26 cellular contexts compared by ENCODE assay signal in the genomic region with DNA sequence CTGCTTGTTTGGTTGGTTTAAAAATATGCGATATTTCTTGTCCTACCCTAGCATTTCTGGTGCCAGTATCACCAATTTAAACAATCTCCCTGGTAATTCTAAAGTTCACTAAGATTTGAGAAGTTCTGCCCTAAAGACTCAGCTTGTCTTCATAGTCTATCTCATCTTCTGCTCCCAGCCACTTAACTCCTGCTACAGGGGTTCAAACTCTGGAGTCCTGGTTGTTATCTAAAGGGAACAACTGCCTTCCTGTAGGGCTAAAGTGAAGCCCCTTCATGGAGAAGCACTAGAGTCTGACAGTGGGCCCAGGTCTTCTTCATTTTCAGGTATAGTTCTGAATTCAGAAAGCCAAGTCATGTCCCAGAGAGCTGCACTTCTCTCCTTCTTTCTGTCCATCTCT.
"Had no signal": no experiment of that assay in that cellular context is flagged by ENCODE, and none has a peak within 500 bp of the region (broad histone marks: within the 10 kb centered on the region; RNA-seq: fewer than 3 reads in every experiment).

No MANE protein-coding gene starts in this region.

- H3K4me3 ChIP-seq: lower lobe of right lung, pancreas, prostate gland, skin epidermis, suprapubic skin, thoracic aorta, tibial artery, upper lobe of right lung had no signal

- H3K36me3 ChIP-seq: lower lobe of right lung, pancreas, prostate gland, suprapubic skin, thoracic aorta, tibial artery, upper lobe of right lung had no signal

- ATAC-seq: left cardiac atrium; left lobe of liver; lower lobe of right lung; naive thymus-derived CD8-positive, alpha-beta T cell; pancreas; right cardiac atrium; sciatic nerve; stimulated activated effector memory CD8-positive, alpha-beta T cell treated with anti-CD3 and anti-CD28 coated beads, Interleukin-12 subunit alpha, Interleukin-12 subunit beta, amount 100 ng/mL, for 72 hours; upper lobe of right lung had no signal

- DNase-seq: hippocampal formation; kidney glomerular epithelial cell; left cardiac atrium; lower lobe of right lung; mammary epithelial cell; mesenchymal stem cell; naive thymus-derived CD8-positive, alpha-beta T cell; nucleus accumbens; pancreas; posterior cingulate gyrus; retina; right cardiac atrium; stimulated activated CD4-positive, alpha-beta T cell treated with anti-CD3 and anti-CD28 coated beads, Interleukin-12 subunit alpha, Interleukin-12 subunit beta, amount 100 ng/mL, for 4 hours; stimulated activated CD4-positive, alpha-beta T cell treated with anti-CD3 and anti-CD28 coated beads, Interleukin-15, amount 100 ng/mL, for 24 hours; stimulated activated CD4-positive, alpha-beta T cell treated with anti-CD3 and anti-CD28 coated beads, Interleukin-4, amount 100 ng/mL, for 24 hours; stimulated activated naive CD4-positive, alpha-beta T cell; tibial artery; trophoblast cell; upper lobe of right lung had no signal

- H3K27me3 ChIP-seq: pancreas, tibial artery, upper lobe of right lung had no signal
